1 cellular context compared by ENCODE assay signal in genomic region chr19:45876411-45877197, GRCh38.
TF ChIP-seq lines count a peak whose summit lies in the region.

No MANE protein-coding gene starts in this region.

TF ChIP-seq in HepG2, 621 proteins besides CTCF, POLR2A, EP300 and RAD21 (continued from another document and continues in another):
- TF ChIP-seq PAXIP1 (CRISPR knock-in tag; conservative IDR thresholded peaks at IDR 0.05) (peak; percentile 73; the same call in 1 of the 2 replicates), ZKSCAN8 (CRISPR knock-in tag; IDR thresholded peaks at IDR 0.05; ENCODE audit: borderline replicate concordance) (0 out of 2 replicates have a peak, but pooled peaks have one; percentile 32), HIC2 (CRISPR knock-in tag; IDR thresholded peaks at IDR 0.05; ENCODE audit: low read depth) (0 out of 2 replicates have a peak, but pooled peaks have one; percentile 37), DZIP1 (CRISPR knock-in tag; IDR thresholded peaks at IDR 0.05) (no peak), ZNF569 (CRISPR knock-in tag; IDR thresholded peaks at IDR 0.05; ENCODE audit: borderline replicate concordance) (no peak), MBD4 (IDR thresholded peaks at IDR 0.05; ENCODE audit: borderline replicate concordance, low read length) (no peak), EEA1 (CRISPR knock-in tag; IDR thresholded peaks at IDR 0.05; ENCODE audit: borderline replicate concordance) (no peak), ZMYM4 (CRISPR knock-in tag; IDR thresholded peaks at IDR 0.05) (no peak), ZBTB34 (CRISPR knock-in tag; IDR thresholded peaks at IDR 0.05) (no peak), HDAC2 (CRISPR knock-in tag; IDR thresholded peaks at IDR 0.05) (no peak; the same call in 1 of the 2 replicates), ZSCAN12 (CRISPR knock-in tag; IDR thresholded peaks at IDR 0.05) (no peak), ZHX1 (CRISPR knock-in tag; IDR thresholded peaks at IDR 0.05; ENCODE audit: low read depth) (no peak), CHD2 (IDR thresholded peaks at IDR 0.05; ENCODE audit: low read depth, low read length) (no peak), ZNF256 (CRISPR knock-in tag; conservative IDR thresholded peaks at IDR 0.05) (no peak), KLF12 (CRISPR knock-in tag; IDR thresholded peaks at IDR 0.05; ENCODE audit: borderline replicate concordance) (0 out of 2 replicates have a peak, but pooled peaks have one; percentile 56), ZNF547 (CRISPR knock-in tag; IDR thresholded peaks at IDR 0.05) (0 out of 2 replicates have a peak, but pooled peaks have one; percentile 62), NPAS2 (CRISPR knock-in tag; IDR thresholded peaks at IDR 0.05; ENCODE audit: borderline replicate concordance) (no peak), ZNF24 (IDR thresholded peaks at IDR 0.05) (no peak), SP2 (CRISPR knock-in tag; IDR thresholded peaks at IDR 0.05) (no peak), E2F1 (CRISPR knock-in tag; IDR thresholded peaks at IDR 0.05) (no peak), NR3C1 (CRISPR knock-in tag; IDR thresholded peaks at IDR 0.05) (no peak), USF2 (IDR thresholded peaks at IDR 0.05; ENCODE audit: low read depth, low read length) (no peak), USF2 (CRISPR knock-in tag; IDR thresholded peaks at IDR 0.05; ENCODE audit: borderline replicate concordance) (no peak), POLR2AphosphoS2 (IDR thresholded peaks at IDR 0.05; ENCODE audit: low read depth, low read length) (no peak), KDM2A (CRISPR knock-in tag; IDR thresholded peaks at IDR 0.05; ENCODE audit: borderline replicate concordance, low read depth) (peak; percentile 81), NONO (IDR thresholded peaks at IDR 0.05) (no peak), NONO (CRISPR knock-in tag; conservative IDR thresholded peaks at IDR 0.05) (no peak; the same call in 1 of the 2 replicates), LRRFIP1 (CRISPR knock-in tag; conservative IDR thresholded peaks at IDR 0.05) (no peak), E2F5 (CRISPR knock-in tag; conservative IDR thresholded peaks at IDR 0.05) (no peak), PAF1 (CRISPR knock-in tag; IDR thresholded peaks at IDR 0.05) (no peak), SRSF9 (IDR thresholded peaks at IDR 0.05; ENCODE audit: borderline replicate concordance, insufficient read depth, low read depth, low read length, poor library complexity, severe bottlenecking) (no peak), ZNF550 (CRISPR knock-in tag; IDR thresholded peaks at IDR 0.05; ENCODE audit: borderline replicate concordance) (peak; percentile 67; the same call in 1 of the 2 replicates), ZNF780A (CRISPR knock-in tag; IDR thresholded peaks at IDR 0.05) (no peak), ZBTB42 (CRISPR knock-in tag; IDR thresholded peaks at IDR 0.05) (no peak), ZSCAN5A (CRISPR knock-in tag; IDR thresholded peaks at IDR 0.05; ENCODE audit: borderline replicate concordance) (no peak), PAWR (CRISPR knock-in tag; IDR thresholded peaks at IDR 0.05; ENCODE audit: borderline replicate concordance) (no peak)
